In genomic region chr9:137200311-137201204, GRCh38 we compare ENCODE assay signal across 8 cellular contexts. TPM values are rescaled to one million over a fixed set of nuclear protein-coding genes. Genes with fewer than 3 reads are reported as not detected.
A peak's percentile ranks its signal among the peaks of the same experiment; 100 is the strongest.
DNase-seq lines count a peak whose midpoint lies in the region; ATAC-seq and TF ChIP-seq lines count a peak whose summit lies in the region.

A gene with protein sequence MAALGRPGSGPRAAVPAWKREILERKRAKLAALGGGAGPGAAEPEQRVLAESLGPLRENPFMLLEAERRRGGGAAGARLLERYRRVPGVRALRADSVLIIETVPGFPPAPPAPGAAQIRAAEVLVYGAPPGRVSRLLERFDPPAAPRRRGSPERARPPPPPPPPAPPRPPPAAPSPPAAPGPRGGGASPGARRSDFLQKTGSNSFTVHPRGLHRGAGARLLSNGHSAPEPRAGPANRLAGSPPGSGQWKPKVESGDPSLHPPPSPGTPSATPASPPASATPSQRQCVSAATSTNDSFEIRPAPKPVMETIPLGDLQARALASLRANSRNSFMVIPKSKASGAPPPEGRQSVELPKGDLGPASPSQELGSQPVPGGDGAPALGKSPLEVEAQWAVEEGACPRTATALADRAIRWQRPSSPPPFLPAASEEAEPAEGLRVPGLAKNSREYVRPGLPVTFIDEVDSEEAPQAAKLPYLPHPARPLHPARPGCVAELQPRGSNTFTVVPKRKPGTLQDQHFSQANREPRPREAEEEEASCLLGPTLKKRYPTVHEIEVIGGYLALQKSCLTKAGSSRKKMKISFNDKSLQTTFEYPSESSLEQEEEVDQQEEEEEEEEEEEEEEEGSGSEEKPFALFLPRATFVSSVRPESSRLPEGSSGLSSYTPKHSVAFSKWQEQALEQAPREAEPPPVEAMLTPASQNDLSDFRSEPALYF (minus strand): TSS chr9:137200741. CDS start chr9:137200711, 30 bp downstream.

- H3K4me3 Mint-ChIP-seq in type B pancreatic cell: peak within 1 kb of the TSS; percentile 88

- peak within 1 kb of the TSS; percentile 70 for H2BK120ac ChIP-seq in trophoblast cell (ENCODE audit: insufficient read depth, low read length, poor library complexity)

- DNase-seq in GM12865 (ENCODE audit: low read depth) (peak; percentile 100), NCI-H1417 treated with DMSO at 0.1 percent for 48 hours (lab: John Stamatoyannopoulos, UW) (peak; percentile 97), SW480 (ENCODE audit: low spot score) (peak; percentile 98), adipocyte (ENCODE audit: low read depth) (peak; percentile 100), cardiac septum (ENCODE audit: low spot score) (peak; percentile 99), trophoblast cell (peak; percentile 98 to 99), type B pancreatic cell (ENCODE audit: extremely low spot score, unreplicated experiment) (peak; percentile 99)

- H3K9ac ChIP-seq in adipocyte (ENCODE audit: low read length) (peak within 1 kb of the TSS; percentile 92), trophoblast cell (ENCODE audit: low read length) (peak within 1 kb of the TSS; percentile 91)

- H2AFZ ChIP-seq in trophoblast cell (ENCODE audit: insufficient read depth, low read length, poor library complexity): peak within 1 kb of the TSS; percentile 89

- peak within 1 kb of the TSS; percentile 91 for H4K12ac ChIP-seq in trophoblast cell (ENCODE audit: low read depth, low read length)

- H3K4ac ChIP-seq in trophoblast cell (ENCODE audit: low read depth, low read length): peak within 1 kb of the TSS; percentile 85

- no CpG with 5 or more reads among the region's 118 CpGs for WGBS in trophoblast cell (ENCODE audit: extremely low coverage, insufficient coverage, insufficient read length)

- H3K4me1 ChIP-seq in adipocyte (ENCODE audit: control insufficient read depth, insufficient read depth, low read length) (peaks cover 45% of the 10 kb centered on the region), trophoblast cell (ENCODE audit: control insufficient read depth in 1 of 2, insufficient read depth in 2 of 2, low read length in 2 of 2) (peaks cover 17 to 37% of the 10 kb centered on the region in 2 experiments)

- H3K9me3 ChIP-seq in adipocyte (ENCODE audit: control insufficient read depth, low read length): no peaks in the 10 kb centered on the region
- no peaks in the 10 kb centered on the region for H3K9me3 ChIP-seq in trophoblast cell (ENCODE audit: insufficient read depth, low read depth, low read length)

- H3K36me3 Mint-ChIP-seq in type B pancreatic cell: no peaks in the 10 kb centered on the region

- peak within 1 kb of the TSS; percentile 93 for H3K4me2 ChIP-seq in trophoblast cell (ENCODE audit: low read length)

- no peak for TF ChIP-seq CTCF in GM12865 (IDR thresholded peaks at IDR 0.05; ENCODE audit: insufficient read depth, low read depth, low read length, missing control alignments)
- TF ChIP-seq CTCF in type B pancreatic cell (conservative IDR thresholded peaks at IDR 0.05): no peak

- no peak within 1 kb of the TSS for H3K23ac ChIP-seq in trophoblast cell (ENCODE audit: low read length)

- ATAC-seq in HG02763 (IDR thresholded peaks at IDR 0.05; ENCODE audit: unreplicated experiment): peak; percentile 86

- H4K91ac ChIP-seq in trophoblast cell (ENCODE audit: low read depth, low read length): peak within 1 kb of the TSS; percentile 89

- H3K79me1 ChIP-seq in trophoblast cell (ENCODE audit: low read length): peaks cover 3% of the 10 kb centered on the region

- H3K36me3 ChIP-seq in adipocyte (ENCODE audit: control insufficient read depth, insufficient read depth, low read length, severe bottlenecking) (no peaks in the 10 kb centered on the region), trophoblast cell (ENCODE audit: control insufficient read depth in 1 of 2, insufficient read depth in 2 of 2, low read length in 2 of 2) (peaks cover 0 to 2% of the 10 kb centered on the region in 2 experiments)

- H4K8ac ChIP-seq in trophoblast cell (ENCODE audit: low read depth, low read length): peak within 1 kb of the TSS; percentile 98

- peak within 1 kb of the TSS; percentile 96 for H2AK5ac ChIP-seq in trophoblast cell (ENCODE audit: low read length)

- H3K27ac ChIP-seq in trophoblast cell (ENCODE audit: low read depth, low read length): peak within 1 kb of the TSS; percentile 39

- H3K27me3 Mint-ChIP-seq in type B pancreatic cell: no peaks in the 10 kb centered on the region

- peak within 1 kb of the TSS; percentile 73 for H2BK5ac ChIP-seq in trophoblast cell (ENCODE audit: low read depth, low read length, poor library complexity)

- peaks cover 9% of the 10 kb centered on the region for H3K79me2 ChIP-seq in trophoblast cell (ENCODE audit: control insufficient read depth, insufficient read depth, low read length, poor library complexity)

- H2BK12ac ChIP-seq in trophoblast cell (ENCODE audit: low read length): no peak within 1 kb of the TSS

- H3K14ac ChIP-seq in trophoblast cell (ENCODE audit: low read length): peak within 1 kb of the TSS; percentile 97

- peaks cover 18% of the 10 kb centered on the region for H3K4me1 Mint-ChIP-seq in type B pancreatic cell (ENCODE audit: unreplicated experiment)

- intact Hi-C loops in cardiac septum (cut with DNase I): loop anchor here (2.0 kb wide), 1 partner anchor 22 kb away; the partner anchor contains the start of gene RNF208

- no peaks in the 10 kb centered on the region for H3K9me3 Mint-ChIP-seq in type B pancreatic cell

- H3K18ac ChIP-seq in trophoblast cell (ENCODE audit: low read length): peak within 1 kb of the TSS; percentile 98

- H3K27me3 ChIP-seq in adipocyte (replicated peaks; ENCODE audit: control insufficient read depth, insufficient read depth, low read length) (no peaks in the 10 kb centered on the region), trophoblast cell (ENCODE audit: insufficient read depth, low read length) (no peaks in the 10 kb centered on the region)

- peak within 1 kb of the TSS; percentile 82 for H3K27ac Mint-ChIP-seq in type B pancreatic cell

- H3K4me3 ChIP-seq in GM12865 (ENCODE audit: low read depth, low read length): peak within 1 kb of the TSS; percentile 79
- peak within 1 kb of the TSS; percentile 88 for H3K4me3 ChIP-seq in adipocyte (ENCODE audit: low read length)
- peak within 1 kb of the TSS; percentile 85 for H3K4me3 ChIP-seq in trophoblast cell (ENCODE audit: low read depth, low read length)

RNA-seq across cellular contexts. Expression of the gene that starts here (rescaled TPM):
- total RNA-seq in cardiac septum: 13.5 TPM
- 11.1 and 11.8 TPM in 2 replicates for polyA plus RNA-seq in trophoblast cell (2013)
- total RNA-seq in type B pancreatic cell (ENCODE audit: low replicate concordance): 24.1 and 28.4 TPM in 2 replicates

Comparison
In these comparisons a context has a peak if more than half of its experiments do, and no peak if none do; other contexts are left out.
1. Peak in every context shown above with its lines: DNase-seq, ATAC-seq, H3K4me3 ChIP-seq and H3K27ac ChIP-seq.